23 cellular contexts compared by ENCODE assay signal in genomic region chr17:56933868-56934267, GRCh38.
"Had no signal": no experiment of that assay in that cellular context is flagged by ENCODE, and none has a peak within 500 bp of the region (broad histone marks: within the 10 kb centered on the region; RNA-seq: fewer than 3 reads in every experiment).

No MANE protein-coding gene starts in this region.

- H3K4me3 Mint-ChIP-seq: activated CD4-positive, alpha-beta T cell treated with anti-CD3 and anti-CD28 coated beads, Interleukin-2, amount 10 ng/mL, durations not matched to agents 24 days and 14 days; activated naive CD8-positive, alpha-beta T cell; brain; T-helper 17 cell; WTC11 had no signal

- ATAC-seq: K562, T-helper 17 cell, WTC11 had no signal

- DNase-seq: activated CD4-positive, alpha-beta T cell treated with anti-CD3 and anti-CD28 coated beads, Interleukin-2, amount 10 ng/mL, durations not matched to agents 24 days and 14 days; activated CD4-positive, CD25-positive, alpha-beta regulatory T cell treated with anti-CD3 and anti-CD28 coated beads, Interleukin-2, amount 50 U/mL, for 72 hours; activated effector memory CD4-positive, alpha-beta T cell treated with Interleukin-2 at 50 U/mL for 16 hours; activated naive CD4-positive, alpha-beta T cell; activated T-cell treated with anti-CD3 and anti-CD28 coated beads for 4 hours; amygdala; cerebellar nuclear complex; Karpas-422; NCI-H1105 treated with DMSO at 0.1 percent for 48 hours; NCI-H1436 treated with DMSO at 0.1 percent for 48 hours; NCI-H187; NCI-H2081 treated with DMSO at 0.1 percent for 48 hours; NCI-H446; NCI-H524; SHP77; T-helper 17 cell; T-helper 9 cell had no signal

- H3K27me3 Mint-ChIP-seq: activated CD4-positive, alpha-beta T cell treated with anti-CD3 and anti-CD28 coated beads, Interleukin-2, amount 10 ng/mL, durations not matched to agents 24 days and 14 days; activated naive CD8-positive, alpha-beta T cell; brain; T-helper 17 cell had no signal

- FAIRE-seq: astrocyte, K562, RCC 7860 had no signal

- H3K4me1 Mint-ChIP-seq: brain, T-helper 17 cell, WTC11 had no signal

- H3K27ac Mint-ChIP-seq: activated CD4-positive, alpha-beta T cell treated with anti-CD3 and anti-CD28 coated beads, Interleukin-2, amount 10 ng/mL, durations not matched to agents 24 days and 14 days; activated naive CD8-positive, alpha-beta T cell; brain; T-helper 17 cell; WTC11 had no signal

- H3K4me3 ChIP-seq: K562 had no signal
